ENCODE assay signal across 1 cellular context in genomic region chr3:97957617-97958311, GRCh38.
TF ChIP-seq lines count a peak whose summit lies in the region.

No MANE protein-coding gene starts in this region.

TF ChIP-seq in K562, 482 proteins besides CTCF, POLR2A, EP300 and RAD21 (continued from another document and continues in another):
- TF ChIP-seq MAX (CRISPR knock-in tag; IDR thresholded peaks at IDR 0.05) (no peak), ZNF24 (IDR thresholded peaks at IDR 0.05) (no peak), ATF3 (IDR thresholded peaks at IDR 0.05) (peak; percentile 78), ATF3 (CRISPR knock-in tag; conservative IDR thresholded peaks at IDR 0.05) (no peak), CEBPB (tag; IDR thresholded peaks at IDR 0.05) (0 out of 2 replicates have a peak, but pooled peaks have one; percentile 11), ZNF766 (CRISPR knock-in tag; conservative IDR thresholded peaks at IDR 0.05) (no peak), ZBTB9 (CRISPR knock-in tag; IDR thresholded peaks at IDR 0.05) (no peak), ZNF518B (CRISPR knock-in tag; IDR thresholded peaks at IDR 0.05) (no peak), NONO (IDR thresholded peaks at IDR 0.05; ENCODE audit: low read depth in 2 of 2, low read length in 1 of 2) (no peak), CEBPG (CRISPR knock-in tag; IDR thresholded peaks at IDR 0.05) (peak; percentile 54; the same call in 1 of the 2 replicates), CEBPG (tag; conservative IDR thresholded peaks at IDR 0.05 in 1 of 2, IDR thresholded peaks at IDR 0.05 in 1 of 2) (peak in 1 of 2 experiments; percentile 84; a peak in 2 of 4 replicates), HNRNPUL1 (IDR thresholded peaks at IDR 0.05; ENCODE audit: low read length) (no peak), RBM25 (IDR thresholded peaks at IDR 0.05; ENCODE audit: low read depth, low read length, severe bottlenecking) (no peak), FOXA3 (CRISPR knock-in tag; conservative IDR thresholded peaks at IDR 0.05 in 1 of 2, IDR thresholded peaks at IDR 0.05 in 1 of 2) (peak; percentile 24 to 74; a peak in 3 of 4 replicates), HDAC2 (IDR thresholded peaks at IDR 0.05) (no peak), MNT (conservative IDR thresholded peaks at IDR 0.05) (no peak), ZNF134 (CRISPR knock-in tag; conservative IDR thresholded peaks at IDR 0.05) (no peak), ZNF764 (CRISPR knock-in tag; IDR thresholded peaks at IDR 0.05; ENCODE audit: low read depth) (no peak), CTBP1 (IDR thresholded peaks at IDR 0.05; ENCODE audit: borderline replicate concordance) (no peak), CREB5 (CRISPR knock-in tag; IDR thresholded peaks at IDR 0.05) (no peak), XRCC4 (IDR thresholded peaks at IDR 0.05; ENCODE audit: extremely low read depth, insufficient read depth, insufficient read length) (no peak), AFF1 (IDR thresholded peaks at IDR 0.05; ENCODE audit: low read depth in 1 of 2, partially characterized antibody in 2 of 2) (no peak), ZBTB40 (IDR thresholded peaks at IDR 0.05) (no peak), ZBTB40 (CRISPR knock-in tag; IDR thresholded peaks at IDR 0.05) (no peak), ZNF395 (CRISPR knock-in tag; IDR thresholded peaks at IDR 0.05) (no peak), ADNP (tag; IDR thresholded peaks at IDR 0.05) (no peak), HDAC8 (tag; IDR thresholded peaks at IDR 0.05) (no peak), POLR2H (tag; IDR thresholded peaks at IDR 0.05; ENCODE audit: low read depth) (no peak), GTF2B (IDR thresholded peaks at IDR 0.05; ENCODE audit: extremely low read depth, insufficient read length) (no peak), ZNF79 (CRISPR knock-in tag; IDR thresholded peaks at IDR 0.05; ENCODE audit: low read depth) (no peak), ZBTB7A (IDR thresholded peaks at IDR 0.05; ENCODE audit: borderline replicate concordance, control insufficient read depth, low read depth, low read length) (no peak)
